In genomic region chr16:65786916-65787315, GRCh38 we compare ENCODE assay signal across 22 cellular contexts.
"Had no signal": no experiment of that assay in that cellular context is flagged by ENCODE, and none has a peak within 500 bp of the region (broad histone marks: within the 10 kb centered on the region; RNA-seq: fewer than 3 reads in every experiment).

No MANE protein-coding gene starts in this region.

- H3K27ac ChIP-seq: body of pancreas, thyroid gland, WERI-Rb-1 had no signal

- H3K4me1 Mint-ChIP-seq: activated CD4-positive, alpha-beta T cell treated with anti-CD3 and anti-CD28 coated beads, Interleukin-2, amount 10 ng/mL, durations not matched to agents 7 days and 5 days; activated CD8-positive, alpha-beta memory T cell treated with anti-CD3 and anti-CD28 coated beads, Interleukin-2, amount 10 ng/mL, durations not matched to agents 7 days and 5 days; activated naive CD4-positive, alpha-beta T cell treated with anti-CD3 and anti-CD28 coated beads, Interleukin-2, amount 50 U/mL, for 24 hours; memory B cell had no signal

- H3K36me3 ChIP-seq: thyroid gland, WERI-Rb-1 had no signal

- H3K27ac Mint-ChIP-seq: activated CD4-positive, alpha-beta T cell treated with anti-CD3 and anti-CD28 coated beads, Interleukin-2, amount 10 ng/mL, durations not matched to agents 7 days and 5 days; activated CD8-positive, alpha-beta memory T cell treated with anti-CD3 and anti-CD28 coated beads, Interleukin-2, amount 10 ng/mL, durations not matched to agents 7 days and 5 days; activated CD8-positive, alpha-beta T cell treated with anti-CD3 and anti-CD28 coated beads for 36 hours; activated naive CD4-positive, alpha-beta T cell treated with anti-CD3 and anti-CD28 coated beads, Interleukin-2, amount 50 U/mL, for 24 hours; activated T-helper 1 cell treated with anti-CD3 and anti-CD28 coated beads, Interleukin-12 subunit alpha, Interleukin-12 subunit beta, Interleukin-2, Interleukin-4 antibody, amounts not matched to agents 30 ng/mL and 10 ng/mL and 1 ng/mL, durations not matched to agents 14 hours and 24 hours and 36 hours; dendritic cell treated with granulocyte-macrophage colony-stimulating factor and Interleukin-4, amounts not matched to agents 40 ng/mL and 50 ng/mL, for 4 days; memory B cell; nephron progenitor cell; stimulated activated naive CD8-positive, alpha-beta T cell treated with anti-CD3 and anti-CD28 coated beads, Interleukin-15, Interleukin-2, amounts not matched to agents 100 ng/mL and 50 ng/mL, for 24 hours had no signal

- H3K4me3 Mint-ChIP-seq: activated CD4-positive, alpha-beta T cell treated with anti-CD3 and anti-CD28 coated beads, Interleukin-2, amount 10 ng/mL, durations not matched to agents 7 days and 5 days; activated CD8-positive, alpha-beta memory T cell treated with anti-CD3 and anti-CD28 coated beads, Interleukin-2, amount 10 ng/mL, durations not matched to agents 7 days and 5 days; activated CD8-positive, alpha-beta T cell treated with anti-CD3 and anti-CD28 coated beads for 36 hours; activated naive CD4-positive, alpha-beta T cell treated with anti-CD3 and anti-CD28 coated beads, Interleukin-2, amount 50 U/mL, for 24 hours; activated T-helper 1 cell treated with anti-CD3 and anti-CD28 coated beads, Interleukin-12 subunit alpha, Interleukin-12 subunit beta, Interleukin-2, Interleukin-4 antibody, amounts not matched to agents 30 ng/mL and 10 ng/mL and 1 ng/mL, durations not matched to agents 14 hours and 24 hours and 36 hours; dendritic cell treated with granulocyte-macrophage colony-stimulating factor and Interleukin-4, amounts not matched to agents 40 ng/mL and 50 ng/mL, for 4 days; memory B cell; nephron progenitor cell; stimulated activated naive CD8-positive, alpha-beta T cell treated with anti-CD3 and anti-CD28 coated beads, Interleukin-15, Interleukin-2, amounts not matched to agents 100 ng/mL and 50 ng/mL, for 24 hours had no signal

- H3K27me3 ChIP-seq: body of pancreas, thyroid gland had no signal

- H3K36me3 Mint-ChIP-seq: activated CD8-positive, alpha-beta memory T cell treated with anti-CD3 and anti-CD28 coated beads, Interleukin-2, amount 10 ng/mL, durations not matched to agents 7 days and 5 days; activated naive CD4-positive, alpha-beta T cell treated with anti-CD3 and anti-CD28 coated beads, Interleukin-2, amount 50 U/mL, for 24 hours; memory B cell had no signal

- H3K27me3 Mint-ChIP-seq: activated CD4-positive, alpha-beta T cell treated with anti-CD3 and anti-CD28 coated beads, Interleukin-2, amount 10 ng/mL, durations not matched to agents 7 days and 5 days; activated CD8-positive, alpha-beta memory T cell treated with anti-CD3 and anti-CD28 coated beads, Interleukin-2, amount 10 ng/mL, durations not matched to agents 7 days and 5 days; activated CD8-positive, alpha-beta T cell treated with anti-CD3 and anti-CD28 coated beads for 36 hours; activated naive CD4-positive, alpha-beta T cell treated with anti-CD3 and anti-CD28 coated beads, Interleukin-2, amount 50 U/mL, for 24 hours; dendritic cell treated with granulocyte-macrophage colony-stimulating factor and Interleukin-4, amounts not matched to agents 40 ng/mL and 50 ng/mL, for 4 days; memory B cell; stimulated activated naive CD8-positive, alpha-beta T cell treated with anti-CD3 and anti-CD28 coated beads, Interleukin-15, Interleukin-2, amounts not matched to agents 100 ng/mL and 50 ng/mL, for 24 hours had no signal

- H3K9me3 Mint-ChIP-seq: activated CD4-positive, alpha-beta T cell treated with anti-CD3 and anti-CD28 coated beads, Interleukin-2, amount 10 ng/mL, durations not matched to agents 7 days and 5 days; activated CD8-positive, alpha-beta T cell treated with anti-CD3 and anti-CD28 coated beads for 36 hours; activated naive CD4-positive, alpha-beta T cell treated with anti-CD3 and anti-CD28 coated beads, Interleukin-2, amount 50 U/mL, for 24 hours; activated T-helper 1 cell treated with anti-CD3 and anti-CD28 coated beads, Interleukin-12 subunit alpha, Interleukin-12 subunit beta, Interleukin-2, Interleukin-4 antibody, amounts not matched to agents 30 ng/mL and 10 ng/mL and 1 ng/mL, durations not matched to agents 14 hours and 24 hours and 36 hours; dendritic cell treated with granulocyte-macrophage colony-stimulating factor and Interleukin-4, amounts not matched to agents 40 ng/mL and 50 ng/mL, for 4 days; nephron progenitor cell; stimulated activated naive CD8-positive, alpha-beta T cell treated with anti-CD3 and anti-CD28 coated beads, Interleukin-15, Interleukin-2, amounts not matched to agents 100 ng/mL and 50 ng/mL, for 24 hours had no signal

- H3K4me1 ChIP-seq: thyroid gland had no signal

- H3K9me3 ChIP-seq: body of pancreas, thyroid gland had no signal

- DNase-seq: activated CD4-positive, alpha-beta T cell treated with anti-CD3 and anti-CD28 coated beads, Interleukin-2, amount 10 ng/mL, durations not matched to agents 7 days and 5 days; activated CD4-positive, CD25-positive, alpha-beta regulatory T cell treated with anti-CD3 and anti-CD28 coated beads, Interleukin-2, amount 50 U/mL, for 72 hours; activated CD8-positive, alpha-beta memory T cell treated with anti-CD3 and anti-CD28 coated beads, Interleukin-2, amount 10 ng/mL, durations not matched to agents 7 days and 5 days; activated CD8-positive, alpha-beta T cell treated with anti-CD3 and anti-CD28 coated beads for 36 hours; activated gamma-delta T cell treated with Interleukin-2 at 50 U/mL for 16 hours; body of pancreas; caudate nucleus; effector CD4-positive, alpha-beta T cell; hippocampal formation; nephron progenitor cell; nucleus accumbens; stimulated activated CD4-positive, alpha-beta T cell treated with anti-CD3 and anti-CD28 coated beads, Interleukin-12 subunit alpha, Interleukin-12 subunit beta, amount 100 ng/mL, for 4 hours; stimulated activated CD4-positive, alpha-beta T cell treated with anti-CD3 and anti-CD28 coated beads, Interleukin-1b, Interleukin-23, amount 100 ng/mL, for 48 hours; substantia nigra; T-helper 1 cell; thyroid gland; WERI-Rb-1 had no signal

- H3K4me3 ChIP-seq: body of pancreas, thyroid gland had no signal
